19 cellular contexts compared by ENCODE assay signal in genomic region chr12:15687583-15687982, GRCh38.
DNase-seq lines count a peak whose midpoint lies in the region; ATAC-seq, FAIRE-seq and TF ChIP-seq lines count a peak whose summit lies in the region.
"Had no signal": no experiment of that assay in that cellular context is flagged by ENCODE, and none has a peak within 500 bp of the region (broad histone marks: within the 10 kb centered on the region; RNA-seq: fewer than 3 reads in every experiment).

No MANE protein-coding gene starts in this region.

- no peaks in the 10 kb centered on the region for H3K36me3 ChIP-seq in esophagus squamous epithelium
- no peaks in the 10 kb centered on the region for H3K36me3 ChIP-seq in tibial artery

- TF ChIP-seq CTCF in D721Med (IDR thresholded peaks at IDR 0.05; ENCODE audit: insufficient read depth, missing control alignments) (no peak), esophagus squamous epithelium (IDR thresholded peaks at IDR 0.05) (no peak), tibial artery (IDR thresholded peaks at IDR 0.05) (no peak), foreskin keratinocyte (conservative IDR thresholded peaks at IDR 0.05) (no peak)

- intact Hi-C loops in esophagus squamous epithelium (cut with DNase I) (no loop called here), tibial artery (cut with DNase I; ENCODE audit: low total_unique reads) (no loop called here)

- no peak overlapping the region for H3K4me3 ChIP-seq in esophagus squamous epithelium
- H3K4me3 ChIP-seq in tibial artery: no peak overlapping the region
- H3K4me3 ChIP-seq: psoas muscle had no signal

- H3K4me1 ChIP-seq in esophagus squamous epithelium: peaks cover 0 to 46% (median 14%) of the 10 kb centered on the region in 3 donors
- peaks cover 0 to 82% (median 24%) of the 10 kb centered on the region in 4 donors for H3K4me1 ChIP-seq in tibial artery
- peaks cover 5% of the 10 kb centered on the region for H3K4me1 ChIP-seq in foreskin keratinocyte

- no peaks in the 10 kb centered on the region for H3K27me3 ChIP-seq in esophagus squamous epithelium
- H3K27me3 ChIP-seq in tibial artery: no peaks in the 10 kb centered on the region
- no peaks in the 10 kb centered on the region for H3K27me3 ChIP-seq in foreskin keratinocyte

- ATAC-seq in HG02763 (IDR thresholded peaks at IDR 0.05; ENCODE audit: unreplicated experiment) (no peak), foreskin keratinocyte (no peak)
- ATAC-seq: T-cell had no signal

- DNase-seq in D721Med (ENCODE audit: insufficient read length, low spot score) (no peak), esophagus squamous epithelium (lab: John Stamatoyannopoulos, UW) (no peak), tibial artery (no peak), foreskin keratinocyte (no peak), D341Med (ENCODE audit: low spot score) (no peak)
- DNase-seq: activated gamma-delta T cell treated with Interleukin-2 at 50 U/mL for 16 hours; EL; NCI-H1436; NCI-H2107; NCI-H446 treated with DMSO at 0.1 percent for 48 hours; SHP77; stimulated activated CD8-positive, alpha-beta memory T cell treated with anti-CD3 and anti-CD28 coated beads, Interleukin-4, amount 100 ng/mL, for 48 hours had no signal

- peak overlapping the region; percentile 4 for H3K27ac ChIP-seq in angular gyrus (ENCODE audit: low read depth, low read length)
- H3K27ac ChIP-seq in esophagus squamous epithelium: peak overlapping the region in 3 of 4 donors; percentile 75 to 82 (median 79)
- peak overlapping the region; percentile 58 to 75 for H3K27ac ChIP-seq in tibial artery
- H3K27ac ChIP-seq in foreskin keratinocyte: no peak overlapping the region
- H3K27ac ChIP-seq: C4-2B, psoas muscle had no signal

- H3K9me3 ChIP-seq in esophagus squamous epithelium (no peaks in the 10 kb centered on the region), tibial artery (no peaks in the 10 kb centered on the region)
- H3K9me3 ChIP-seq: psoas muscle had no signal

- no peak for TF ChIP-seq POLR2A in esophagus squamous epithelium (IDR thresholded peaks at IDR 0.05)

- peak; percentile 11 for FAIRE-seq in D721Med (lab: Jason Lieb, UNC)
- FAIRE-seq: endometrium, TTC549 had no signal
